2 cellular contexts compared by ENCODE assay signal in genomic region chr2:9156483-9156882, GRCh38.
TF ChIP-seq lines count a peak whose summit lies in the region.

No MANE protein-coding gene starts in this region.

TF ChIP-seq in HEK293, 187 proteins besides CTCF, POLR2A, EP300 and RAD21 (continued from another document):
- TF ChIP-seq ZNF248 (tag by site-specific recombination; IDR thresholded peaks at IDR 0.05) (no peak), ZNF561 (tag by site-specific recombination; IDR thresholded peaks at IDR 0.05; ENCODE audit: borderline replicate concordance) (no peak), ZNF157 (tag by site-specific recombination; IDR thresholded peaks at IDR 0.05) (no peak), SCRT1 (tag by site-specific recombination; IDR thresholded peaks at IDR 0.05; ENCODE audit: borderline replicate concordance) (no peak), ZNF146 (tag by site-specific recombination; IDR thresholded peaks at IDR 0.05) (no peak), ZNF138 (tag by site-specific recombination; IDR thresholded peaks at IDR 0.05; ENCODE audit: borderline replicate concordance) (no peak), ZBTB11 (tag by site-specific recombination; conservative IDR thresholded peaks at IDR 0.05; ENCODE audit: low read depth) (no peak), EGR2 (tag by site-specific recombination; IDR thresholded peaks at IDR 0.05; ENCODE audit: low read depth) (peak; percentile 96)

TF ChIP-seq in IMR-90, 13 proteins besides CTCF, POLR2A, EP300 and RAD21:
- TF ChIP-seq ELK1 (IDR thresholded peaks at IDR 0.05; ENCODE audit: borderline replicate concordance, low read depth, low read length) (no peak), BHLHE40 (IDR thresholded peaks at IDR 0.05; ENCODE audit: low read depth, low read length) (no peak), MAZ (IDR thresholded peaks at IDR 0.05; ENCODE audit: borderline replicate concordance, low read depth, low read length) (no peak), USF2 (IDR thresholded peaks at IDR 0.05; ENCODE audit: low read depth, low read length) (no peak), CEBPB (IDR thresholded peaks at IDR 0.05; ENCODE audit: low read depth, low read length) (no peak), NFE2L2 (IDR thresholded peaks at IDR 0.05; ENCODE audit: low read depth, low read length) (no peak), MXI1 (IDR thresholded peaks at IDR 0.05; ENCODE audit: borderline replicate concordance, low read depth, low read length) (no peak), FOS (IDR thresholded peaks at IDR 0.05; ENCODE audit: low read depth, low read length) (no peak), RFX5 (IDR thresholded peaks at IDR 0.05; ENCODE audit: low read depth, low read length) (no peak), SMC3 (IDR thresholded peaks at IDR 0.05; ENCODE audit: low read depth, low read length) (no peak), MAFK (IDR thresholded peaks at IDR 0.05; ENCODE audit: low read depth, low read length) (no peak), RCOR1 (IDR thresholded peaks at IDR 0.05; ENCODE audit: insufficient replicate concordance, low read length) (no peak), CHD1 (IDR thresholded peaks at IDR 0.05; ENCODE audit: low read depth, low read length) (no peak)
